8 cellular contexts compared by ENCODE assay signal in the genomic region with DNA sequence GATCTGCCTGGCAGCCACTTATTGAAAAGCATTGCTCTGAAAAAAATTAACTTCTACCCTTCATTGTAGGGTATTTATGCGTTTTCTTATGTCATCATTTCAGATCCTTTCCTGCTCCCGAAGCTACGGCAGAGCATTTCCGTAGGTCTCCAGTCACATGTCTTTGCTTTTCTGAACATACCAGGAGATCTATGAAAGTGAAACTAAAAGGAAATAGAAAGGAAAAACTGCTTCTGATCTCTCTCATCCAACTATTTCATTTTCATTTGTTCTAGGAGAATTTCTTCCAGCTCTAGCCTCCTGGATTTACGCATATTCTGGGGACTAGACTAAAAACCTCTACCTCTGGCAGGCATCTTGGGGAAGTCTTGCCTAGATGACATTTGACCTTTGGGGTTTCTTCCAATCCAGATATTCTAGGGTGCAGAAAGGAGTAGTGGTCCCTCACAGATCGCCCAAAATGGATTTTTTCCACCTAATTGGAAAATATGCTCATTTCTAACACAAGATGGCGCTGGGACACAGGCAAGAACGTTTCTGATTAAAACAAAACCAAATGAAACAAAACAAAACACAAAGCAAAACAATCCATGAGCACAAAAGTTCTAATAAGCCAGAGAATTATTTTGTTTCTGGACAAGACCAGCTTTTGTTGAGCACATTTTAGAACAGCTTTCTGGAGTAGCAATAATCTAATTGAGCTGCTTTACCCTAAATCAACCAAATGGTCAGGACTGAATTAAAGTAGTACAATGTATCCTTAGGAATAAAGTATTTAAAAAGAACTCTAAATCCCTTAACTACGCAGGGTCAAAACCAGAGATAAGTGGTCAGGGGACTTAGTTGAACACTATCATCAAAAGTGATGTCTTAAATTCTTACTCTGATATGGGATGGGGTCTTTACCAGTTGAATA. TPM values are rescaled to one million over a fixed set of nuclear protein-coding genes. Genes with fewer than 3 reads are reported as not detected.
DNase-seq lines count a peak whose midpoint lies in the region; ATAC-seq, FAIRE-seq and TF ChIP-seq lines count a peak whose summit lies in the region.

No MANE protein-coding gene starts in this region.

- H3K79me2 ChIP-seq in DOHH2 (ENCODE audit: control insufficient read depth, low read length) = no peaks in the 10 kb centered on the region

- no peak overlapping the region for H3K4me3 Mint-ChIP-seq in progenitor cell of endocrine pancreas (ENCODE audit: low read depth)

- DNase-seq in NCI-H1930 (lab: John Stamatoyannopoulos, UW) (peak; percentile 20 to 32), Right ventricle myocardium superior (no peak), progenitor cell of endocrine pancreas (ENCODE audit: low spot score, unreplicated experiment) (no peak)
- DNase-seq in activated gamma-delta T cell treated with anti-CD3 and anti-CD28 coated beads, Interleukin-2, amount 50 U/mL, for 16 hours (ENCODE audit: low read depth) = peak; percentile 20

- H3K36me3 Mint-ChIP-seq in progenitor cell of endocrine pancreas (ENCODE audit: insufficient read depth) = no peaks in the 10 kb centered on the region

- H3F3A ChIP-seq in DOHH2 (ENCODE audit: control insufficient read depth, insufficient read depth) = no peaks in the 10 kb centered on the region

- no peaks in the 10 kb centered on the region for H4K20me1 ChIP-seq in DOHH2 (ENCODE audit: control insufficient read depth, insufficient read depth, low read depth, low read length)

- H3K9me2 ChIP-seq in DOHH2 (replicated peaks; ENCODE audit: control insufficient read depth, low read length) = no peaks in the 10 kb centered on the region

- H3K27me3 Mint-ChIP-seq in progenitor cell of endocrine pancreas = peaks cover 9% of the 10 kb centered on the region

- peak; percentile 70 for ATAC-seq in Right ventricle myocardium superior (ENCODE audit: poor library complexity)
- ATAC-seq in HG02973 (IDR thresholded peaks at IDR 0.05; ENCODE audit: unreplicated experiment) = no peak
- no peak for ATAC-seq in GM21619 (IDR thresholded peaks at IDR 0.05; ENCODE audit: unreplicated experiment)

- peaks cover 6% of the 10 kb centered on the region for H3K4me1 Mint-ChIP-seq in progenitor cell of endocrine pancreas (ENCODE audit: low read depth)

- no peak overlapping the region for H3K4me3 ChIP-seq in DOHH2 (ENCODE audit: low read length)

- H3K9me3 ChIP-seq in DOHH2 (ENCODE audit: control insufficient read depth, insufficient read depth, low read length) = no peaks in the 10 kb centered on the region

- no peaks in the 10 kb centered on the region for H3K4me1 ChIP-seq in DOHH2 (ENCODE audit: control insufficient read depth, low read length)

- no peak overlapping the region for H3K27ac ChIP-seq in DOHH2 (ENCODE audit: low read depth, low read length)

- no peaks in the 10 kb centered on the region for H3K9me3 Mint-ChIP-seq in progenitor cell of endocrine pancreas (ENCODE audit: low read depth)

- FAIRE-seq in A204.1 (lab: Jason Lieb, UNC) = peak; percentile 83

- intact Hi-C loops in Right ventricle myocardium superior (cut with DNase I) = loop anchor here (2.0 to 10.0 kb wide), 2 partner anchors 151 to 639 kb away; no protein-coding TSS in a partner anchor

- no peak overlapping the region for H3K4me2 ChIP-seq in DOHH2 (ENCODE audit: low read length)

- H3K27ac Mint-ChIP-seq in progenitor cell of endocrine pancreas = no peak overlapping the region

- no peaks in the 10 kb centered on the region; the same call in 1 of the 2 replicates for H3K27me3 ChIP-seq in DOHH2 (ENCODE audit: control insufficient read depth, low read length)

- peak; percentile 84 for TF ChIP-seq CTCF in DOHH2 (IDR thresholded peaks at IDR 0.05; ENCODE audit: low read depth, low read length, poor library complexity, severe bottlenecking)
- TF ChIP-seq CTCF in progenitor cell of endocrine pancreas (IDR thresholded peaks at IDR 0.05; ENCODE audit: unreplicated experiment) = peak; percentile 99

- H3K36me3 ChIP-seq in DOHH2 (ENCODE audit: control insufficient read depth, low read length) = no peaks in the 10 kb centered on the region

RNA-seq across cellular contexts. Expression of gene PARP11, which starts 12.2 kb away (rescaled TPM):
- total RNA-seq in Right ventricle myocardium superior (4.9 TPM), progenitor cell of endocrine pancreas (27.2 and 28.3 TPM in 2 replicates)

Comparison
In these comparisons a context has a peak if more than half of its experiments do, and no peak if none do; other contexts are left out.
1. DNase-seq: peak in NCI-H1930 (2 of 2) and activated gamma-delta T cell treated with anti-CD3 and anti-CD28 coated beads, Interleukin-2, amount 50 U/mL, for 16 hours (single experiment); none in Right ventricle myocardium superior (single experiment) and progenitor cell of endocrine pancreas (single experiment).